ENCODE assay signal across 1 cellular context in the genomic region with DNA sequence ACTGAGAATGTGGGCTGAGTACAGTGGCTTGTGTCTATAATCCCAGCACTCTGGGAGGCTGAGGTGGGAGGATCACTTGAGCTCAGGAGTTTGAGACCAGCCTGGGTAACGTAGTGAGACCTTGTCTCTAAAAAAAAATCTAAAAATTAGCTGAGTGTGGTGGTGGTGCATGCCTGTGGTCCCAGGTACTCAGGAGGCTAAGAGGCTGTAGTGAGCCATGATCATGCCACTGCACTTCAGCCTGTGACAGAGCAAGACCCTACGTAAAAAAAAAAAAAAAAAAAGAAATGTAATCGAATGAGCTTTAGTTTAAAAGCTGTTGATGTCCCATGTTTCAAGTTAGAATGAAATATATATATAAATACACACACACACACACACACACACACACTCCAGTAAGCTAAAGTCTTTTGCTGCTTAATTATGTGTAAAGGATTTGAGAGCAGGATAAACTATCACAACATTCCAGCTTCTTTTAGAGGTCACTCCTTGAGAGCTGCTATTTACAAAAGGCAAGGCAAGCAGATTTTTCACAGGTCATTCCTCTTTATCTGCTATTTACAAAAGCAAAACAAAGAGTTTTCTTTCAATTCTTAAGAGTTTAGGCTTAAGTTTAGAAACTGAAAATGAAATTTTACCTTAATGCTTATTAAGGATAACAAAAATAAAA.
TF ChIP-seq lines count a peak whose summit lies in the region.

No MANE protein-coding gene starts in this region.

TF ChIP-seq in IMR-90, 13 proteins besides CTCF, POLR2A, EP300 and RAD21:
- TF ChIP-seq BHLHE40 (IDR thresholded peaks at IDR 0.05; ENCODE audit: low read depth, low read length) (no peak), RCOR1 (IDR thresholded peaks at IDR 0.05; ENCODE audit: insufficient replicate concordance, low read length) (no peak), CEBPB (IDR thresholded peaks at IDR 0.05; ENCODE audit: low read depth, low read length) (no peak), FOS (IDR thresholded peaks at IDR 0.05; ENCODE audit: low read depth, low read length) (no peak), NFE2L2 (IDR thresholded peaks at IDR 0.05; ENCODE audit: low read depth, low read length) (no peak), CHD1 (IDR thresholded peaks at IDR 0.05; ENCODE audit: low read depth, low read length) (no peak), MXI1 (IDR thresholded peaks at IDR 0.05; ENCODE audit: borderline replicate concordance, low read depth, low read length) (no peak), MAFK (IDR thresholded peaks at IDR 0.05; ENCODE audit: low read depth, low read length) (no peak)
- TF ChIP-seq, protein P1, sequence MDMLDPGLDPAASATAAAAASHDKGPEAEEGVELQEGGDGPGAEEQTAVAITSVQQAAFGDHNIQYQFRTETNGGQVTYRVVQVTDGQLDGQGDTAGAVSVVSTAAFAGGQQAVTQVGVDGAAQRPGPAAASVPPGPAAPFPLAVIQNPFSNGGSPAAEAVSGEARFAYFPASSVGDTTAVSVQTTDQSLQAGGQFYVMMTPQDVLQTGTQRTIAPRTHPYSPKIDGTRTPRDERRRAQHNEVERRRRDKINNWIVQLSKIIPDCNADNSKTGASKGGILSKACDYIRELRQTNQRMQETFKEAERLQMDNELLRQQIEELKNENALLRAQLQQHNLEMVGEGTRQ (IDR thresholded peaks at IDR 0.05; ENCODE audit: low read depth, low read length) = no peak
